In genomic region chr12:6961695-6962284, GRCh38 we compare ENCODE assay signal across 9 cellular contexts. TPM values are rescaled to one million over a fixed set of nuclear protein-coding genes. Genes with fewer than 3 reads are reported as not detected.
DNase-seq lines count a peak whose midpoint lies in the region; ATAC-seq and TF ChIP-seq lines count a peak whose summit lies in the region.
"Had no signal": no experiment of that assay in that cellular context is flagged by ENCODE, and none has a peak within 500 bp of the region (broad histone marks: within the 10 kb centered on the region; RNA-seq: fewer than 3 reads in every experiment).

No MANE protein-coding gene starts in this region.

- no peaks in the 10 kb centered on the region for H3K9me3 Mint-ChIP-seq in CD4-positive, alpha-beta T cell
- no peaks in the 10 kb centered on the region for H3K9me3 Mint-ChIP-seq in activated CD8-positive, alpha-beta T cell treated with anti-CD3 and anti-CD28 coated beads, Interleukin-2, amount 10 ng/mL, durations not matched to agents 7 days and 5 days (ENCODE audit: insufficient read depth)
- no peaks in the 10 kb centered on the region for H3K9me3 Mint-ChIP-seq in nephron

- peaks cover 69% of the 10 kb centered on the region for H3K36me3 Mint-ChIP-seq in CD4-positive, alpha-beta T cell (ENCODE audit: low read depth)
- peaks cover 72% of the 10 kb centered on the region for H3K36me3 Mint-ChIP-seq in activated CD8-positive, alpha-beta T cell treated with anti-CD3 and anti-CD28 coated beads, Interleukin-2, amount 10 ng/mL, durations not matched to agents 7 days and 5 days (ENCODE audit: low read depth)
- peaks cover 14% of the 10 kb centered on the region for H3K36me3 Mint-ChIP-seq in nephron (ENCODE audit: low read depth)

- peaks cover 72% of the 10 kb centered on the region for H3K4me1 Mint-ChIP-seq in CD4-positive, alpha-beta T cell (ENCODE audit: low read depth)
- H3K4me1 Mint-ChIP-seq in activated CD8-positive, alpha-beta T cell treated with anti-CD3 and anti-CD28 coated beads, Interleukin-2, amount 10 ng/mL, durations not matched to agents 7 days and 5 days (ENCODE audit: low read depth), result peaks cover 84% of the 10 kb centered on the region
- peaks cover 31% of the 10 kb centered on the region for H3K4me1 Mint-ChIP-seq in nephron

- POLR2A ChIA-PET in CD4-positive, alpha-beta T cell (lab: Charles Lee), result interaction anchor here (1.0 to 16.4 kb wide), 10 partner anchors 14 to 359 kb away, joined by 4 to 963 read pairs (median 7); partner anchors contain the start of genes C12orf57, C1RL, ENO2 and LPCAT3
- POLR2A ChIA-PET in activated CD8-positive, alpha-beta T cell treated with anti-CD3 and anti-CD28 coated beads, Interleukin-2, amount 10 ng/mL, durations not matched to agents 7 days and 5 days (lab: Charles Lee), result interaction anchor here (1.3 to 18.7 kb wide), 4 partner anchors 16 to 147 kb away, joined by 3 to 1099 read pairs (median 8); partner anchors contain the start of genes C12orf57, C1RL, ENO2 and PTPN6

- H3K4me3 Mint-ChIP-seq in CD4-positive, alpha-beta T cell, result peak overlapping the region; percentile 90
- peak overlapping the region; percentile 99 for H3K4me3 Mint-ChIP-seq in activated CD8-positive, alpha-beta T cell treated with anti-CD3 and anti-CD28 coated beads, Interleukin-2, amount 10 ng/mL, durations not matched to agents 7 days and 5 days
- peak overlapping the region; percentile 55 to 77 (median 70) for H3K4me3 Mint-ChIP-seq in nephron

- H3K27me3 ChIP-seq in CD4-positive, alpha-beta T cell (ENCODE audit: control insufficient read depth, insufficient read depth, low read length), result no peaks in the 10 kb centered on the region

- ATAC-seq in CD4-positive, alpha-beta T cell (ENCODE audit: poor library complexity), result peak; percentile 12
- peak; percentile 17 for ATAC-seq in activated CD8-positive, alpha-beta T cell treated with anti-CD3 and anti-CD28 coated beads, Interleukin-2, amount 10 ng/mL, durations not matched to agents 7 days and 5 days
- no peak for ATAC-seq in HG03442 (IDR thresholded peaks at IDR 0.05; ENCODE audit: unreplicated experiment)
- no peak for ATAC-seq in GM21447 (IDR thresholded peaks at IDR 0.05; ENCODE audit: unreplicated experiment)

- H3K27ac ChIP-seq in CD4-positive, alpha-beta T cell (ENCODE audit: low read depth, low read length), result peak overlapping the region; percentile 96

- H3K27me3 Mint-ChIP-seq in CD4-positive, alpha-beta T cell, result no peaks in the 10 kb centered on the region
- no peaks in the 10 kb centered on the region for H3K27me3 Mint-ChIP-seq in activated CD8-positive, alpha-beta T cell treated with anti-CD3 and anti-CD28 coated beads, Interleukin-2, amount 10 ng/mL, durations not matched to agents 7 days and 5 days (ENCODE audit: low read depth)
- no peaks in the 10 kb centered on the region for H3K27me3 Mint-ChIP-seq in nephron (ENCODE audit: low read depth)

- no peaks in the 10 kb centered on the region for H3K9me3 ChIP-seq in CD4-positive, alpha-beta T cell (ENCODE audit: control insufficient read depth, low read length)

- DNase-seq in CD4-positive, alpha-beta T cell, result peak in 3 of 10 experiments; percentile 29 to 59 (median 44)
- DNase-seq in H4 (ENCODE audit: low spot score) (peak; percentile 93), NCI-H226 (peak; percentile 49), fibroblast of pulmonary artery (ENCODE audit: low read depth) (peak; percentile 77)
- peak; percentile 58 for DNase-seq in activated CD8-positive, alpha-beta T cell treated with anti-CD3 and anti-CD28 coated beads, Interleukin-2, amount 10 ng/mL, durations not matched to agents 7 days and 5 days

- CTCF ChIA-PET in CD4-positive, alpha-beta T cell (lab: Charles Lee), result interaction anchor here (1.1 to 13.3 kb wide), 9 partner anchors 14 to 95 kb away, joined by 3 to 324 read pairs (median 6); partner anchors contain the start of genes C12orf57, ENO2, LPCAT3 and LRRC23
- CTCF ChIA-PET in activated CD8-positive, alpha-beta T cell treated with anti-CD3 and anti-CD28 coated beads, Interleukin-2, amount 10 ng/mL, durations not matched to agents 7 days and 5 days (lab: Charles Lee), result interaction anchor here (0.7 to 13.3 kb wide), 9 partner anchors 17 to 146 kb away, joined by 3 to 742 read pairs (median 4); partner anchors contain the start of genes C12orf57, LPCAT3, PTPN6 and RNU7-1

- intact Hi-C loops in CD4-positive, alpha-beta T cell (cut with DNase I, micrococcal nuclease), result loop anchor here in 1 of 2 experiments (1.0 kb wide), 2 partner anchors 8 to 17 kb away; partner anchors contain the start of gene C12orf57

- peak overlapping the region; percentile 6 for H3K4me3 ChIP-seq in fibroblast of pulmonary artery (replicated peaks; ENCODE audit: low read depth, low read length)

- no peak for TF ChIP-seq CTCF in CD4-positive, alpha-beta T cell (IDR thresholded peaks at IDR 0.05)
- peak; percentile 64 for TF ChIP-seq CTCF in fibroblast of pulmonary artery (IDR thresholded peaks at IDR 0.05; ENCODE audit: low read length, missing control alignments)
- TF ChIP-seq CTCF in nephron (IDR thresholded peaks at IDR 0.05; ENCODE audit: unreplicated experiment in 3 of 3), result peak; percentile 47 to 66 (median 59)

- H3K27ac Mint-ChIP-seq in CD4-positive, alpha-beta T cell, result peak overlapping the region; percentile 97
- H3K27ac Mint-ChIP-seq in activated CD8-positive, alpha-beta T cell treated with anti-CD3 and anti-CD28 coated beads, Interleukin-2, amount 10 ng/mL, durations not matched to agents 7 days and 5 days, result peak overlapping the region; percentile 98
- H3K27ac Mint-ChIP-seq in nephron, result peak overlapping the region; percentile 90 to 97 (median 93)

RNA-seq across cellular contexts. Expression of gene PHB2, which starts 8.7 kb away (rescaled TPM):
- total RNA-seq in CD4-positive, alpha-beta T cell, result 100 to 1,000 TPM; 138 to 147 TPM
- total RNA-seq in H4 (2014; rRNA removed; shearing (Covaris generic)), result 486 and 563 TPM in 2 replicates
- total RNA-seq in activated CD8-positive, alpha-beta T cell treated with anti-CD3 and anti-CD28 coated beads, Interleukin-2, amount 10 ng/mL, durations not matched to agents 7 days and 5 days, result 100 to 1,000 TPM; 226 to 236 TPM

RNA-seq across cellular contexts. Expression of gene EMG1, which starts 8.9 kb away (rescaled TPM):
- total RNA-seq in CD4-positive, alpha-beta T cell, result 10 to 100 TPM; 33.9 to 34.8 TPM
- 99.6 and 119 TPM in 2 replicates for total RNA-seq in H4 (2014; rRNA removed; shearing (Covaris generic))
- total RNA-seq in activated CD8-positive, alpha-beta T cell treated with anti-CD3 and anti-CD28 coated beads, Interleukin-2, amount 10 ng/mL, durations not matched to agents 7 days and 5 days, result 10 to 100 TPM; 54.9 to 58.7 TPM

RNA-seq across cellular contexts. Expression of gene PTPN6, which starts 10.6 kb away (rescaled TPM):
- 10 to 100 TPM; 79.0 to 83.5 TPM for total RNA-seq in CD4-positive, alpha-beta T cell
- not detected in 2 replicates for total RNA-seq in H4 (2014; rRNA removed; shearing (Covaris generic))
- 100 to 1,000 TPM; 354 to 397 TPM for total RNA-seq in activated CD8-positive, alpha-beta T cell treated with anti-CD3 and anti-CD28 coated beads, Interleukin-2, amount 10 ng/mL, durations not matched to agents 7 days and 5 days

RNA-seq across cellular contexts. Expression of gene C12orf57, which starts 18.0 kb away (rescaled TPM):
- 100 to 1,000 TPM; 305 to 311 TPM for total RNA-seq in CD4-positive, alpha-beta T cell
- total RNA-seq in H4 (2014; rRNA removed; shearing (Covaris generic)), result 219 and 260 TPM in 2 replicates
- 100 to 1,000 TPM; 184 to 185 TPM for total RNA-seq in activated CD8-positive, alpha-beta T cell treated with anti-CD3 and anti-CD28 coated beads, Interleukin-2, amount 10 ng/mL, durations not matched to agents 7 days and 5 days

RNA-seq across cellular contexts. Expression of gene RNU7-1, which starts 18.2 kb away (rescaled TPM):
- total RNA-seq in CD4-positive, alpha-beta T cell, result not detected
- not detected in 2 replicates for total RNA-seq in H4 (2014; rRNA removed; shearing (Covaris generic))
- total RNA-seq in activated CD8-positive, alpha-beta T cell treated with anti-CD3 and anti-CD28 coated beads, Interleukin-2, amount 10 ng/mL, durations not matched to agents 7 days and 5 days, result not detected
- total RNA-seq: T-helper 2 cell treated with Interferon-gamma antibody and Interleukin-4, amounts not matched to agents 100 ng/mL and 5 ng/mL, for 36 hours had no signal

Comparison
In these comparisons a context has a peak if more than half of its experiments do, and no peak if none do; other contexts are left out.
1. ATAC-seq: peak in CD4-positive, alpha-beta T cell (single experiment) and activated CD8-positive, alpha-beta T cell treated with anti-CD3 and anti-CD28 coated beads, Interleukin-2, amount 10 ng/mL, durations not matched to agents 7 days and 5 days (single experiment); none in HG03442 (single experiment) and GM21447 (single experiment).
2. RNA of gene PTPN6, which starts 10.6 kb away (total RNA-seq): 354 to 397 TPM in activated CD8-positive, alpha-beta T cell treated with anti-CD3 and anti-CD28 coated beads, Interleukin-2, amount 10 ng/mL, durations not matched to agents 7 days and 5 days and 79.0 to 83.5 TPM in CD4-positive, alpha-beta T cell; not detected in H4; every median in the first group is over 10 times any median in the second.
3. Peak in every context shown above with its lines, with median percentiles within 50 percentile points of each other: H3K27ac Mint-ChIP-seq and H3K4me3 Mint-ChIP-seq.